Comparison of ENCODE assay signal across 18 cellular contexts in genomic region chr2:46724107-46724506, GRCh38.
"Had no signal": no experiment of that assay in that cellular context is flagged by ENCODE, and none has a peak within 500 bp of the region (broad histone marks: within the 10 kb centered on the region; RNA-seq: fewer than 3 reads in every experiment).

No MANE protein-coding gene starts in this region.

- H3K9me3 ChIP-seq: gastrocnemius medialis, left ventricle myocardium inferior, upper lobe of right lung had no signal

- H3K27me3 ChIP-seq: brain microvascular endothelial cell, gastrocnemius medialis, upper lobe of right lung had no signal

- H3K9ac ChIP-seq: parathyroid adenoma had no signal

- H3K27ac Mint-ChIP-seq: activated CD4-positive, alpha-beta T cell treated with anti-CD3 and anti-CD28 coated beads, Interleukin-2, amount 10 ng/mL, durations not matched to agents 7 days and 5 days; activated CD8-positive, alpha-beta T cell treated with anti-CD3 and anti-CD28 coated beads, Interleukin-2, amount 10 ng/mL, durations not matched to agents 7 days and 5 days; activated T-cell treated with anti-CD3 and anti-CD28 coated beads, Interleukin-2, amount 50 U/mL, for 24 hours; stimulated activated naive B cell treated with anti-CD40 and anti-IgM and Interleukin-4, amounts not matched to agents 10 μg/mL and 1 μg/mL and 100 μg/mL, for 72 hours had no signal

- H3K4me3 ChIP-seq: coronary artery, gastrocnemius medialis, left ventricle myocardium inferior, upper lobe of right lung had no signal

- H3K27me3 Mint-ChIP-seq: activated CD4-positive, alpha-beta T cell treated with anti-CD3 and anti-CD28 coated beads, Interleukin-2, amount 10 ng/mL, durations not matched to agents 7 days and 5 days; activated T-cell treated with anti-CD3 and anti-CD28 coated beads, Interleukin-2, amount 50 U/mL, for 24 hours; stimulated activated naive B cell treated with anti-CD40 and anti-IgM and Interleukin-4, amounts not matched to agents 10 μg/mL and 1 μg/mL and 100 μg/mL, for 72 hours had no signal

- ATAC-seq: activated CD8-positive, alpha-beta T cell treated with anti-CD3 and anti-CD28 coated beads, Interleukin-2, amount 10 ng/mL, durations not matched to agents 7 days and 5 days; gastrocnemius medialis; stimulated activated naive B cell treated with anti-CD40 and anti-IgM and Interleukin-4, amounts not matched to agents 10 μg/mL and 1 μg/mL and 100 μg/mL, for 72 hours; upper lobe of right lung had no signal

- H3K36me3 ChIP-seq: brain microvascular endothelial cell, gastrocnemius medialis, left ventricle myocardium inferior, upper lobe of right lung had no signal

- H3K4me3 Mint-ChIP-seq: activated CD4-positive, alpha-beta T cell treated with anti-CD3 and anti-CD28 coated beads, Interleukin-2, amount 10 ng/mL, durations not matched to agents 7 days and 5 days; activated CD8-positive, alpha-beta T cell treated with anti-CD3 and anti-CD28 coated beads, Interleukin-2, amount 10 ng/mL, durations not matched to agents 7 days and 5 days; activated T-cell treated with anti-CD3 and anti-CD28 coated beads, Interleukin-2, amount 50 U/mL, for 24 hours; stimulated activated naive B cell treated with anti-CD40 and anti-IgM and Interleukin-4, amounts not matched to agents 10 μg/mL and 1 μg/mL and 100 μg/mL, for 72 hours had no signal

- H2AFZ ChIP-seq: parathyroid adenoma had no signal

- H3K27ac ChIP-seq: brain microvascular endothelial cell, coronary artery, gastrocnemius medialis, left ventricle myocardium inferior, parathyroid adenoma, upper lobe of right lung had no signal

- DNase-seq: activated CD4-positive, alpha-beta T cell treated with anti-CD3 and anti-CD28 coated beads, Interleukin-2, amount 10 ng/mL, durations not matched to agents 7 days and 5 days; activated CD8-positive, alpha-beta T cell treated with anti-CD3 and anti-CD28 coated beads, Interleukin-2, amount 10 ng/mL, durations not matched to agents 7 days and 5 days; activated effector memory CD4-positive, alpha-beta T cell treated with Interleukin-2 at 50 U/mL for 16 hours; activated naive CD4-positive, alpha-beta T cell treated with anti-CD3 and anti-CD28 coated beads, Interleukin-2, amount 50 U/mL, for 16 hours; activated T-cell treated with anti-CD3 and anti-CD28 coated beads, Interleukin-2, amount 50 U/mL, for 24 hours; aorta; brain microvascular endothelial cell; central memory CD4-positive, alpha-beta T cell; erythroblast; gastrocnemius medialis; head of caudate nucleus; kidney glomerular epithelial cell; left ventricle myocardium inferior; mammary epithelial cell; stimulated activated naive B cell treated with anti-CD40 and anti-IgM and Interleukin-4, amounts not matched to agents 10 μg/mL and 1 μg/mL and 100 μg/mL, for 72 hours; upper lobe of right lung had no signal
